In genomic region chr13:91381371-91381770, GRCh38 we compare ENCODE assay signal across 8 cellular contexts. TPM values are rescaled to one million over a fixed set of nuclear protein-coding genes. Genes with fewer than 3 reads are reported as not detected.
DNase-seq lines count a peak whose midpoint lies in the region; ATAC-seq and TF ChIP-seq lines count a peak whose summit lies in the region.

No MANE protein-coding gene starts in this region.

- H3K4me3 ChIP-seq in A673 (ENCODE audit: low read depth, low read length, poor library complexity, severe bottlenecking) (no peak overlapping the region), hepatocyte (no peak overlapping the region)

- H3K4me3 Mint-ChIP-seq in activated CD8-positive, alpha-beta T cell treated with anti-CD3 and anti-CD28 coated beads, Interleukin-2, amount 10 ng/mL, durations not matched to agents 7 days and 5 days = no peak overlapping the region

- H3K9me3 ChIP-seq in A673 (ENCODE audit: low read depth, low read length, poor library complexity, severe bottlenecking) (no peaks in the 10 kb centered on the region), hepatocyte (ENCODE audit: low read depth) (no peaks in the 10 kb centered on the region)

- no peaks in the 10 kb centered on the region for H4K20me1 ChIP-seq in hepatocyte (ENCODE audit: insufficient read depth, poor library complexity, severe bottlenecking)

- H3K27me3 Mint-ChIP-seq in activated CD8-positive, alpha-beta T cell treated with anti-CD3 and anti-CD28 coated beads, Interleukin-2, amount 10 ng/mL, durations not matched to agents 7 days and 5 days (ENCODE audit: low read depth) = peaks cover 18% of the 10 kb centered on the region

- DNase-seq in A673 (ENCODE audit: low spot score) (peak; percentile 38), RWPE1 (ENCODE audit: low spot score) (no peak), hepatocyte (ENCODE audit: low spot score) (peak; percentile 23), CD1c-positive myeloid dendritic cell (ENCODE audit: extremely low spot score) (no peak), NCI-H510A (lab: John Stamatoyannopoulos, UW) (no peak)
- no peak for DNase-seq in activated CD8-positive, alpha-beta T cell treated with anti-CD3 and anti-CD28 coated beads, Interleukin-2, amount 10 ng/mL, durations not matched to agents 7 days and 5 days
- no peak for DNase-seq in stimulated activated CD4-positive, alpha-beta T cell treated with anti-CD3 and anti-CD28 coated beads, Interleukin-12 subunit alpha, Interleukin-12 subunit beta, amount 100 ng/mL, for 4 hours

- CTCF ChIA-PET in A673 (lab: Charles Lee) = interaction anchor here (1.0 to 1.1 kb wide), 2 partner anchors 25 to 400 kb away, joined by 4 to 7 read pairs; no protein-coding TSS in a partner anchor
- CTCF ChIA-PET in RWPE1 (lab: Yijun Ruan, JAX) = interaction anchor here (0.7 kb wide), 1 partner anchor 453 kb away, joined by 4 read pairs; no protein-coding TSS in a partner anchor
- CTCF ChIA-PET in activated CD8-positive, alpha-beta T cell treated with anti-CD3 and anti-CD28 coated beads, Interleukin-2, amount 10 ng/mL, durations not matched to agents 7 days and 5 days (lab: Charles Lee) = interaction anchor here (0.7 to 2.2 kb wide), 7 partner anchors 25 to 341 kb away, joined by 3 to 20 read pairs (median 4); no protein-coding TSS in a partner anchor

- no peaks in the 10 kb centered on the region for H3K36me3 Mint-ChIP-seq in activated CD8-positive, alpha-beta T cell treated with anti-CD3 and anti-CD28 coated beads, Interleukin-2, amount 10 ng/mL, durations not matched to agents 7 days and 5 days (ENCODE audit: low read depth)

- H3K27ac ChIP-seq in A673 (ENCODE audit: low read depth, low read length, poor library complexity, severe bottlenecking) (no peak overlapping the region), RWPE1 (no peak overlapping the region), hepatocyte (no peak overlapping the region)

- POLR2A ChIA-PET in A673 (lab: Charles Lee; ENCODE audit: low non-redundant PET) = no interaction called here
- POLR2A ChIA-PET in RWPE1 (lab: Yijun Ruan, JAX; ENCODE audit: low non-redundant PET) = no interaction called here
- POLR2A ChIA-PET in activated CD8-positive, alpha-beta T cell treated with anti-CD3 and anti-CD28 coated beads, Interleukin-2, amount 10 ng/mL, durations not matched to agents 7 days and 5 days (lab: Charles Lee) = no interaction called here

- ATAC-seq in GM18870 (IDR thresholded peaks at IDR 0.05; ENCODE audit: unreplicated experiment) = peak; percentile 57
- ATAC-seq in activated CD8-positive, alpha-beta T cell treated with anti-CD3 and anti-CD28 coated beads, Interleukin-2, amount 10 ng/mL, durations not matched to agents 7 days and 5 days = no peak

- no peak overlapping the region for H2AFZ ChIP-seq in hepatocyte

- H3K4me2 ChIP-seq in hepatocyte = no peak overlapping the region

- H3K36me3 ChIP-seq in A673 (ENCODE audit: insufficient read depth, low read length, poor library complexity, severe bottlenecking) = no peaks in the 10 kb centered on the region
- no peaks in the 10 kb centered on the region for H3K36me3 ChIP-seq in hepatocyte (replicated peaks; ENCODE audit: insufficient read depth, low read depth)

- H3K27me3 ChIP-seq in A673 (replicated peaks; ENCODE audit: insufficient read depth, low read depth, low read length, poor library complexity) (peaks cover under 1% of the 10 kb centered on the region), hepatocyte (no peaks in the 10 kb centered on the region)

- no peak overlapping the region for H3K27ac Mint-ChIP-seq in activated CD8-positive, alpha-beta T cell treated with anti-CD3 and anti-CD28 coated beads, Interleukin-2, amount 10 ng/mL, durations not matched to agents 7 days and 5 days

- no TSS peak for BruUV-seq in A673 (replicated peaks; lab: Mats Ljungman, UMichigan)

- H3K4me1 ChIP-seq in A673 (ENCODE audit: insufficient read depth, low read length, poor library complexity, severe bottlenecking) (no peaks in the 10 kb centered on the region), hepatocyte (ENCODE audit: insufficient read depth) (no peaks in the 10 kb centered on the region)

- no peaks in the 10 kb centered on the region for H3K9me3 Mint-ChIP-seq in activated CD8-positive, alpha-beta T cell treated with anti-CD3 and anti-CD28 coated beads, Interleukin-2, amount 10 ng/mL, durations not matched to agents 7 days and 5 days (ENCODE audit: insufficient read depth)

- TF ChIP-seq CTCF in A673 (conservative IDR thresholded peaks at IDR 0.05; ENCODE audit: low read depth, low read length) = peak; percentile 52
- TF ChIP-seq CTCF in RWPE1 (conservative IDR thresholded peaks at IDR 0.05; ENCODE audit: low read depth) = peak; percentile 47
- TF ChIP-seq CTCF in hepatocyte (IDR thresholded peaks at IDR 0.05; ENCODE audit: poor library complexity) = peak; percentile 54

- H3K4me1 Mint-ChIP-seq in activated CD8-positive, alpha-beta T cell treated with anti-CD3 and anti-CD28 coated beads, Interleukin-2, amount 10 ng/mL, durations not matched to agents 7 days and 5 days (ENCODE audit: low read depth) = no peaks in the 10 kb centered on the region

- no peaks in the 10 kb centered on the region for H3K79me2 ChIP-seq in hepatocyte

- no peaks in the 10 kb centered on the region for H3K9me2 ChIP-seq in hepatocyte (replicated peaks; ENCODE audit: insufficient read depth)

- intact Hi-C loops in A673 (cut with micrococcal nuclease; ENCODE audit: unreplicated experiment) = loop anchor here (10.0 kb wide), 1 partner anchor 193 kb away; no protein-coding TSS in a partner anchor

RNA-seq across cellular contexts. Expression of gene GPC5, which starts 17.1 kb away (rescaled TPM):
- total RNA-seq in A673 (2021) (0.21 TPM in 1 of 2 replicates, not detected in the other), hepatocyte (5.4 and 8.7 TPM in 2 replicates)
- polyA plus RNA-seq in hepatocyte = 3.9 and 4.7 TPM in 2 replicates
- total RNA-seq in activated CD8-positive, alpha-beta T cell treated with anti-CD3 and anti-CD28 coated beads, Interleukin-2, amount 10 ng/mL, durations not matched to agents 7 days and 5 days = not detected

RNA-seq across cellular contexts. Expression of gene MIR17HG, which starts 33.9 kb away (rescaled TPM):
- total RNA-seq in A673 (2021) = 13.7 and 15.8 TPM in 2 replicates
- 6.6 and 8.4 TPM in 2 replicates for total RNA-seq in hepatocyte
- polyA plus RNA-seq in hepatocyte = 1.7 and 2.6 TPM in 2 replicates
- 1 to 10 TPM; 8.1 to 9.9 TPM for total RNA-seq in activated CD8-positive, alpha-beta T cell treated with anti-CD3 and anti-CD28 coated beads, Interleukin-2, amount 10 ng/mL, durations not matched to agents 7 days and 5 days

Comparison
In these comparisons a context has a peak if more than half of its experiments do, and no peak if none do; other contexts are left out.
1. DNase-seq: peak in A673 (single experiment) and hepatocyte (single experiment); none in RWPE1 (single experiment), activated CD8-positive, alpha-beta T cell treated with anti-CD3 and anti-CD28 coated beads, Interleukin-2, amount 10 ng/mL, durations not matched to agents 7 days and 5 days (single experiment), stimulated activated CD4-positive, alpha-beta T cell treated with anti-CD3 and anti-CD28 coated beads, Interleukin-12 subunit alpha, Interleukin-12 subunit beta, amount 100 ng/mL, for 4 hours (single experiment), CD1c-positive myeloid dendritic cell (single experiment) and NCI-H510A (single experiment).
2. Peak in every context shown above with its lines, with median percentiles within 50 percentile points of each other: CTCF ChIP-seq.